Comparison of ENCODE assay signal across 7 cellular contexts in genomic region chr19:38753783-38754182, GRCh38. TPM values are rescaled to one million over a fixed set of nuclear protein-coding genes. Genes with fewer than 3 reads are reported as not detected.
"Had no signal": no experiment of that assay in that cellular context is flagged by ENCODE, and none has a peak within 500 bp of the region (broad histone marks: within the 10 kb centered on the region; RNA-seq: fewer than 3 reads in every experiment).

No MANE protein-coding gene starts in this region.

RNA-seq across cellular contexts. Expression of gene CAPN12, which starts 9.5 kb away (rescaled TPM):
- total RNA-seq: H4 had no signal

RNA-seq across cellular contexts. Expression of gene LGALS7, which starts 19.5 kb away (rescaled TPM):
- total RNA-seq: GM23248, GM23338, H1, H4, H9, HFFc6 had no signal
- polyA plus RNA-seq: GM23248 had no signal

RNA-seq across cellular contexts. Expression of gene LGALS7B, which starts 35.2 kb away (rescaled TPM):
- total RNA-seq: GM23248, H1, H4, H7, HFFc6 had no signal
- polyA plus RNA-seq: GM23248 had no signal

RNA-seq across cellular contexts. Expression of gene LGALS4, which starts 59.0 kb away (rescaled TPM):
- total RNA-seq: GM23248, H7 had no signal
- polyA plus RNA-seq: GM23338 had no signal
